ENCODE assay signal across 19 cellular contexts in genomic region chr2:168970860-168971650, GRCh38.
A peak's percentile ranks its signal among the peaks of the same experiment; 100 is the strongest.
DNase-seq lines count a peak whose midpoint lies in the region; ATAC-seq and TF ChIP-seq lines count a peak whose summit lies in the region.
"Had no signal": no experiment of that assay in that cellular context is flagged by ENCODE, and none has a peak within 500 bp of the region (broad histone marks: within the 10 kb centered on the region; RNA-seq: fewer than 3 reads in every experiment).

No MANE protein-coding gene starts in this region.

- H3K27ac ChIP-seq in left lung = peak overlapping the region; percentile 28 to 58
- H3K27ac ChIP-seq: HL-60, Peyer's patch, SJCRH30 had no signal

- no peaks in the 10 kb centered on the region for H3K36me3 ChIP-seq in left lung
- H3K36me3 ChIP-seq: Peyer's patch, SJCRH30 had no signal

- DNase-seq in MV-4-11 (lab: John Stamatoyannopoulos, UW) = peak; percentile 11
- no peak for DNase-seq in left lung
- no peak for DNase-seq in stimulated activated naive B cell treated with anti-CD40 and anti-IgM and Interleukin-4, amounts not matched to agents 10 μg/mL and 1 μg/mL and 100 μg/mL, for 72 hours
- DNase-seq in glutamatergic neuron = no peak
- no peak for DNase-seq in stimulated activated CD4-positive, alpha-beta T cell treated with anti-CD3 and anti-CD28 coated beads, Interleukin-4, amount 100 ng/mL, for 4 hours
- DNase-seq in T-cell = no peak
- no peak for DNase-seq in chondrocyte (ENCODE audit: low spot score)
- DNase-seq: CD8-positive, alpha-beta T cell; DND-41; KG1; NCI-H1694; NCI-H2081; NCI-H2171; NCI-H345; NCI-H524; NCI-H82; Peyer's patch; SJCRH30 had no signal

- CTCF ChIA-PET in T-cell (lab: Charles Lee) = interaction anchor here (0.7 to 1.6 kb wide), 2 partner anchors 10 to 138 kb away, joined by 3 to 6 read pairs; no protein-coding TSS in a partner anchor

- H3K27ac Mint-ChIP-seq in stimulated activated naive B cell treated with anti-CD40 and anti-IgM and Interleukin-4, amounts not matched to agents 10 μg/mL and 1 μg/mL and 100 μg/mL, for 72 hours = no peak overlapping the region
- no peak overlapping the region for H3K27ac Mint-ChIP-seq in glutamatergic neuron (ENCODE audit: unreplicated experiment)
- no peak overlapping the region for H3K27ac Mint-ChIP-seq in T-cell
- no peak overlapping the region for H3K27ac Mint-ChIP-seq in chondrocyte (ENCODE audit: unreplicated experiment)
- H3K27ac Mint-ChIP-seq: CD8-positive, alpha-beta T cell had no signal

- intact Hi-C loops in left lung (cut with DNase I) = no loop called here

- no peaks in the 10 kb centered on the region for H3K4me1 ChIP-seq in left lung
- H3K4me1 ChIP-seq: Peyer's patch had no signal

- H3K36me3 Mint-ChIP-seq in stimulated activated naive B cell treated with anti-CD40 and anti-IgM and Interleukin-4, amounts not matched to agents 10 μg/mL and 1 μg/mL and 100 μg/mL, for 72 hours = no peaks in the 10 kb centered on the region
- H3K36me3 Mint-ChIP-seq in glutamatergic neuron (ENCODE audit: unreplicated experiment) (no peaks in the 10 kb centered on the region), T-cell (no peaks in the 10 kb centered on the region), chondrocyte (ENCODE audit: low read depth) (no peaks in the 10 kb centered on the region)
- H3K36me3 Mint-ChIP-seq: CD8-positive, alpha-beta T cell had no signal

- no peaks in the 10 kb centered on the region for H3K27me3 Mint-ChIP-seq in stimulated activated naive B cell treated with anti-CD40 and anti-IgM and Interleukin-4, amounts not matched to agents 10 μg/mL and 1 μg/mL and 100 μg/mL, for 72 hours
- no peaks in the 10 kb centered on the region for H3K27me3 Mint-ChIP-seq in glutamatergic neuron (ENCODE audit: unreplicated experiment)
- no peaks in the 10 kb centered on the region for H3K27me3 Mint-ChIP-seq in T-cell
- H3K27me3 Mint-ChIP-seq in chondrocyte (ENCODE audit: low read depth) = no peaks in the 10 kb centered on the region

- no peaks in the 10 kb centered on the region for H3K9me3 ChIP-seq in left lung
- H3K9me3 ChIP-seq: Peyer's patch, SJCRH30 had no signal

- no peaks in the 10 kb centered on the region for H3K9me3 Mint-ChIP-seq in stimulated activated naive B cell treated with anti-CD40 and anti-IgM and Interleukin-4, amounts not matched to agents 10 μg/mL and 1 μg/mL and 100 μg/mL, for 72 hours
- H3K9me3 Mint-ChIP-seq in glutamatergic neuron (ENCODE audit: unreplicated experiment) (no peaks in the 10 kb centered on the region), T-cell (no peaks in the 10 kb centered on the region), chondrocyte (ENCODE audit: low read depth) (peaks cover 2% of the 10 kb centered on the region)
- H3K9me3 Mint-ChIP-seq: CD8-positive, alpha-beta T cell had no signal

- H3K4me1 Mint-ChIP-seq in stimulated activated naive B cell treated with anti-CD40 and anti-IgM and Interleukin-4, amounts not matched to agents 10 μg/mL and 1 μg/mL and 100 μg/mL, for 72 hours = peaks cover 0 to 1% of the 10 kb centered on the region in 2 donors
- H3K4me1 Mint-ChIP-seq in glutamatergic neuron (ENCODE audit: low read depth, unreplicated experiment) (peaks cover under 1% of the 10 kb centered on the region), T-cell (peaks cover 0 to 4% (median 4%) of the 10 kb centered on the region in 3 donors), chondrocyte (ENCODE audit: low read depth) (no peaks in the 10 kb centered on the region)

- H3K4me3 Mint-ChIP-seq in stimulated activated naive B cell treated with anti-CD40 and anti-IgM and Interleukin-4, amounts not matched to agents 10 μg/mL and 1 μg/mL and 100 μg/mL, for 72 hours = no peak overlapping the region
- no peak overlapping the region for H3K4me3 Mint-ChIP-seq in glutamatergic neuron (ENCODE audit: unreplicated experiment)
- no peak overlapping the region for H3K4me3 Mint-ChIP-seq in T-cell
- no peak overlapping the region for H3K4me3 Mint-ChIP-seq in chondrocyte (ENCODE audit: unreplicated experiment)
- H3K4me3 Mint-ChIP-seq: CD8-positive, alpha-beta T cell had no signal

- no peak for TF ChIP-seq CTCF in left lung (IDR thresholded peaks at IDR 0.05)
- no peak for TF ChIP-seq CTCF in glutamatergic neuron (IDR thresholded peaks at IDR 0.05; ENCODE audit: partially characterized antibody, unreplicated experiment)
- no peak for TF ChIP-seq CTCF in chondrocyte (IDR thresholded peaks at IDR 0.05)

- POLR2A ChIA-PET in T-cell (lab: Charles Lee) = no interaction called here

- ATAC-seq in left lung (peak; percentile 30), T-cell (replicated peaks in 1 of 4) (no peak)
- ATAC-seq in stimulated activated naive B cell treated with anti-CD40 and anti-IgM and Interleukin-4, amounts not matched to agents 10 μg/mL and 1 μg/mL and 100 μg/mL, for 72 hours (replicated peaks) = peak; percentile 19 to 47
- ATAC-seq: CD8-positive, alpha-beta T cell had no signal

- no peak overlapping the region for H3K4me3 ChIP-seq in left lung
- H3K4me3 ChIP-seq: Peyer's patch, SJCRH30 had no signal

- no peaks in the 10 kb centered on the region for H3K27me3 ChIP-seq in left lung
- H3K27me3 ChIP-seq: Peyer's patch, SJCRH30 had no signal

Comparison
In these comparisons a context has a peak if more than half of its experiments do, and no peak if none do; other contexts are left out.
1. ATAC-seq: peak in left lung (single experiment) and stimulated activated naive B cell treated with anti-CD40 and anti-IgM and Interleukin-4, amounts not matched to agents 10 μg/mL and 1 μg/mL and 100 μg/mL, for 72 hours (2 of 2); none in T-cell (0 of 4).